26 cellular contexts compared by ENCODE assay signal in genomic region chr3:54008744-54009143, GRCh38.
"Had no signal": no experiment of that assay in that cellular context is flagged by ENCODE, and none has a peak within 500 bp of the region (broad histone marks: within the 10 kb centered on the region; RNA-seq: fewer than 3 reads in every experiment).

No MANE protein-coding gene starts in this region.

- H3K4me1 ChIP-seq: left lung, pancreas, right lobe of liver, stomach, thyroid gland had no signal

- H3K9me3 ChIP-seq: gastroesophageal sphincter, left lung, neutrophil, pancreas, right lobe of liver, stomach, thyroid gland had no signal

- H3K4me1 Mint-ChIP-seq: endodermal cell; naive thymus-derived CD4-positive, alpha-beta T cell had no signal

- FAIRE-seq: colon, kidney, pancreas, small intestine had no signal

- H3K4me3 Mint-ChIP-seq: endodermal cell; naive thymus-derived CD4-positive, alpha-beta T cell; type B pancreatic cell had no signal

- H3K9me3 Mint-ChIP-seq: endodermal cell, type B pancreatic cell had no signal

- H3K36me3 Mint-ChIP-seq: naive thymus-derived CD4-positive, alpha-beta T cell; type B pancreatic cell had no signal

- ATAC-seq: esophagus mucosa; gastroesophageal sphincter; left lung; naive thymus-derived CD4-positive, alpha-beta T cell; pancreas; right lobe of liver had no signal

- DNase-seq: central memory CD4-positive, alpha-beta T cell; effector CD8-positive, alpha-beta T cell; endodermal cell; foreskin fibroblast; kidney; left lung; mesendoderm; midbrain; naive thymus-derived CD4-positive, alpha-beta T cell; pancreas; retina; right lobe of liver; small intestine; stimulated activated CD4-positive, alpha-beta T cell treated with anti-CD3 and anti-CD28 coated beads, Interleukin-1b, Interleukin-23, amount 100 ng/mL, for 48 hours; stimulated activated CD4-positive, alpha-beta T cell treated with anti-CD3 and anti-CD28 coated beads, Interleukin-4, amount 100 ng/mL, for 1 hour; stimulated activated CD8-positive, alpha-beta memory T cell treated with anti-CD3 and anti-CD28 coated beads, Interleukin-4, amount 100 ng/mL, for 48 hours; stimulated activated naive CD4-positive, alpha-beta T cell; stomach; thyroid gland had no signal

- H3K4me3 ChIP-seq: dorsolateral prefrontal cortex, gastroesophageal sphincter, left lung, pancreas, right lobe of liver, stomach, thyroid gland had no signal

- H3K27ac Mint-ChIP-seq: endodermal cell, type B pancreatic cell had no signal

- H3K27me3 ChIP-seq: dorsolateral prefrontal cortex, gastroesophageal sphincter, left lung, neutrophil, pancreas, right lobe of liver, stomach, thyroid gland had no signal

- H3K36me3 ChIP-seq: gastroesophageal sphincter, left lung, neutrophil, pancreas, right lobe of liver, stomach, thyroid gland had no signal

- H3K27ac ChIP-seq: epithelial cell of prostate, gastroesophageal sphincter, left lung, neutrophil, pancreas, right lobe of liver, stomach, thyroid gland had no signal
